ENCODE assay signal across 8 cellular contexts in the genomic region with DNA sequence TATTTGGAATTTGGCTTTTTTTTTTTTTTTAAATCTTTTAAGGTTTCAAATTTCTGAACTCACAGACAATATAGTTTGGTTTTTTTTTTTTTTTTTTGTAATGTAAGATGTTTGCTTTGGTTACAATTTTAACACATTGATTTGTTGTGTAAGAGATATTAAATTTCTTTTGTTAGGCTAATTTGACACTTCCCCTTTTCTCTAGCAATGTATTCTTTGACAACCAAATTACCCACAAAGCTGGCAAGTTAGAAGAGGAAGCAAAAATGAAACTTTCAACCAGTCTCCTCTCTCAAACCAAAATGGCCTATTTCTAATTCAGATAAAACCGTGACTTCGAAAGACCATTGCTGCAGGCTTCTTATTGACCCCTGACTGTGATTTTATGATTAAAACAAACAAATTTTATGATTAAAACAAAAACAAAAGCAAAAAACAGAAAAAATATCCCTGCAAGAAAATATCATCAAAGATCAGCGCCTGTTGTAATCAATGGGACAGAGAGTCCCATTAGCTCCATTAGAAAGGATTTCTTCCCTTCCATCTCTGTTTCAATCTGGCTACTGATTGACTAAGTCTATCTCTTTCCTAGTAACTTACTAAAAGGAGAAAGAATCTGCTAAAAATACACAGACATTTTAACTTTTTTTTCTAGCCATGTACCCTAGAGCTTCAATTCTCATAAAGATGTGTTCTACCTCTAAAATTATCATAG.
DNase-seq lines count a peak whose midpoint lies in the region; ATAC-seq and TF ChIP-seq lines count a peak whose summit lies in the region.
"Had no signal": no experiment of that assay in that cellular context is flagged by ENCODE, and none has a peak within 500 bp of the region (broad histone marks: within the 10 kb centered on the region; RNA-seq: fewer than 3 reads in every experiment).

No MANE protein-coding gene starts in this region.

- H3K9me3 Mint-ChIP-seq in activated naive CD4-positive, alpha-beta T cell treated with anti-CD3 and anti-CD28 coated beads for 36 hours = no peaks in the 10 kb centered on the region
- H3K9me3 Mint-ChIP-seq in activated T-helper 17 cell treated with anti-CD3 and anti-CD28 coated beads, Interleukin-2, amount 50 U/mL, for 72 hours = no peaks in the 10 kb centered on the region

- H3K27me3 Mint-ChIP-seq in activated naive CD4-positive, alpha-beta T cell treated with anti-CD3 and anti-CD28 coated beads for 36 hours (ENCODE audit: low read depth) = peaks cover 5% of the 10 kb centered on the region
- H3K27me3 Mint-ChIP-seq in activated T-helper 17 cell treated with anti-CD3 and anti-CD28 coated beads, Interleukin-2, amount 50 U/mL, for 72 hours = no peaks in the 10 kb centered on the region

- DNase-seq in GM19240 (ENCODE audit: insufficient read length, low spot score) = peak; percentile 5
- peak; percentile 84 for DNase-seq in NB4 (ENCODE audit: low read depth)
- DNase-seq in putamen (ENCODE audit: low spot score) = peak; percentile 1
- no peak for DNase-seq in activated naive CD4-positive, alpha-beta T cell treated with anti-CD3 and anti-CD28 coated beads for 36 hours
- no peak for DNase-seq in NCI-H146 treated with DMSO at 0.1 percent for 48 hours (lab: John Stamatoyannopoulos, UW; ENCODE audit: unreplicated experiment)
- DNase-seq: NCI-H2029 treated with DMSO at 0.1 percent for 48 hours had no signal

- intact Hi-C loops in activated naive CD4-positive, alpha-beta T cell treated with anti-CD3 and anti-CD28 coated beads for 36 hours (cut with micrococcal nuclease) = no loop called here

- no peaks in the 10 kb centered on the region for H3K4me1 Mint-ChIP-seq in activated naive CD4-positive, alpha-beta T cell treated with anti-CD3 and anti-CD28 coated beads for 36 hours (ENCODE audit: low read depth)
- H3K4me1 Mint-ChIP-seq in activated T-helper 17 cell treated with anti-CD3 and anti-CD28 coated beads, Interleukin-2, amount 50 U/mL, for 72 hours = peaks cover 8% of the 10 kb centered on the region

- no peak for TF ChIP-seq CTCF in NB4 (IDR thresholded peaks at IDR 0.05; ENCODE audit: low read depth, low read length)

- H3K4me3 ChIP-seq in NB4 (ENCODE audit: low read depth, low read length) = no peak overlapping the region

- H3K4me3 Mint-ChIP-seq in activated naive CD4-positive, alpha-beta T cell treated with anti-CD3 and anti-CD28 coated beads for 36 hours = no peak overlapping the region
- H3K4me3 Mint-ChIP-seq in activated T-helper 17 cell treated with anti-CD3 and anti-CD28 coated beads, Interleukin-2, amount 50 U/mL, for 72 hours = no peak overlapping the region

- no peaks in the 10 kb centered on the region for H3K36me3 Mint-ChIP-seq in activated naive CD4-positive, alpha-beta T cell treated with anti-CD3 and anti-CD28 coated beads for 36 hours (ENCODE audit: low read depth)
- H3K36me3 Mint-ChIP-seq in activated T-helper 17 cell treated with anti-CD3 and anti-CD28 coated beads, Interleukin-2, amount 50 U/mL, for 72 hours (ENCODE audit: low read depth) = no peaks in the 10 kb centered on the region

- CTCF ChIA-PET in activated naive CD4-positive, alpha-beta T cell treated with anti-CD3 and anti-CD28 coated beads for 36 hours (lab: Charles Lee) = no interaction called here

- peak; percentile 95 for ATAC-seq in HG02885 (IDR thresholded peaks at IDR 0.05; ENCODE audit: poor library complexity, unreplicated experiment)
- ATAC-seq in activated T-helper 17 cell treated with anti-CD3 and anti-CD28 coated beads, Interleukin-2, amount 50 U/mL, for 72 hours (replicated peaks) = no peak

- TF ChIP-seq POLR2A in NB4 (IDR thresholded peaks at IDR 0.05; ENCODE audit: extremely low read depth, insufficient read length) = no peak

- no peak overlapping the region for H3K27ac Mint-ChIP-seq in activated naive CD4-positive, alpha-beta T cell treated with anti-CD3 and anti-CD28 coated beads for 36 hours
- no peak overlapping the region for H3K27ac Mint-ChIP-seq in activated T-helper 17 cell treated with anti-CD3 and anti-CD28 coated beads, Interleukin-2, amount 50 U/mL, for 72 hours

Comparison
In these comparisons a context has a peak if more than half of its experiments do, and no peak if none do; other contexts are left out.
1. DNase-seq: peak in GM19240 (single experiment), NB4 (single experiment) and putamen (single experiment); none in activated naive CD4-positive, alpha-beta T cell treated with anti-CD3 and anti-CD28 coated beads for 36 hours (single experiment) and NCI-H146 treated with DMSO at 0.1 percent for 48 hours (single experiment).